15 cellular contexts compared by ENCODE assay signal in the genomic region with DNA sequence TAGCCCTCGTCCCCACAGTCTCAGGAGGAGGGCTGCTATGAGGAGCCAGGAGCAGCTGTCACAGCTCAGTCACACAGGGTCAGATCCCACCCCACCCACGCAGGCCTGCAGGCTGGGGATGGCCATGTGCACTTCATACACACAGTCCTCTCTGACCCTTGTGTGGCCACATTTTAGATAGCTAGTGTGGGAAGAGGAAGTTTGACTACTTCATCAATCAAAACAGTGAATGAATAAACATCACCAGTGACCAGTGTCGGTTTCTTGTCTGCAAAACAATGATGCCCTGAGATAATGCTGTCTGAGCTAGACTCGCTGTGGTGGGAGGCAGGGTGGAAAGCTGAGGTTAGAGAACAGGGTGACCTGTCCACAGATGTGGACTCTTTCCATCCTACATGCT.
A peak's percentile ranks its signal among the peaks of the same experiment; 100 is the strongest.
DNase-seq lines count a peak whose midpoint lies in the region; FAIRE-seq and TF ChIP-seq lines count a peak whose summit lies in the region.
"Had no signal": no experiment of that assay in that cellular context is flagged by ENCODE, and none has a peak within 500 bp of the region (broad histone marks: within the 10 kb centered on the region; RNA-seq: fewer than 3 reads in every experiment).

No MANE protein-coding gene starts in this region.

- no peak overlapping the region for H3K4me3 ChIP-seq in astrocyte of the spinal cord (ENCODE audit: low read depth, low read length)
- H3K4me3 ChIP-seq: esophagus squamous epithelium had no signal

- peak; percentile 89 for FAIRE-seq in GM12891 (lab: Jason Lieb, UNC)

- no peak for TF ChIP-seq CTCF in astrocyte of the spinal cord (IDR thresholded peaks at IDR 0.05; ENCODE audit: low read depth, low read length)

- in situ Hi-C loops in astrocyte of the spinal cord (cut with HindIII; ENCODE audit: low sequenced_read_pairs) = no loop called here

- no peak for DNase-seq in GM12891 (ENCODE audit: insufficient read length, low spot score)
- peak; percentile 18 for DNase-seq in astrocyte of the spinal cord (ENCODE audit: low read depth, low spot score)
- DNase-seq in left kidney (ENCODE audit: low read depth, low spot score) = peak; percentile 63
- DNase-seq in pons (ENCODE audit: low spot score) = peak; percentile 20
- DNase-seq in Kasumi-1 (lab: John Stamatoyannopoulos, UW) = no peak
- DNase-seq in activated CD4-positive, CD25-positive, alpha-beta regulatory T cell (lab: John Stamatoyannopoulos, UW) = no peak
- no peak for DNase-seq in T-helper 1 cell
- no peak for DNase-seq in activated naive CD4-positive, alpha-beta T cell (lab: John Stamatoyannopoulos, UW)
- DNase-seq: activated CD8-positive, alpha-beta T cell treated with anti-CD3 and anti-CD28 coated beads for 36 hours; amniotic stem cell; esophagus squamous epithelium; GOT3; hippocampal formation; KBM-7; NCI-H1417 had no signal

- no peak for TF ChIP-seq POLR2A in GM12891 (IDR thresholded peaks at IDR 0.05; ENCODE audit: low read depth, low read length)

TF ChIP-seq in GM12891, 5 proteins besides CTCF, POLR2A, EP300 and RAD21:
- TF ChIP-seq PAX5 (IDR thresholded peaks at IDR 0.05; ENCODE audit: insufficient read depth, low read length, severe bottlenecking) (no peak), POU2F2 (IDR thresholded peaks at IDR 0.05; ENCODE audit: low read depth, low read length) (no peak), POLR2AphosphoS5 (IDR thresholded peaks at IDR 0.05; ENCODE audit: low read depth, low read length) (no peak), SPI1 (IDR thresholded peaks at IDR 0.05; ENCODE audit: low read depth, low read length) (no peak), TAF1 (IDR thresholded peaks at IDR 0.05; ENCODE audit: low read depth, low read length) (no peak)

Comparison
In these comparisons a context has a peak if more than half of its experiments do, and no peak if none do; other contexts are left out.
1. DNase-seq: peak in astrocyte of the spinal cord (single experiment), left kidney (single experiment) and pons (single experiment); none in GM12891 (single experiment), Kasumi-1 (0 of 2), activated CD4-positive, CD25-positive, alpha-beta regulatory T cell (0 of 4), T-helper 1 cell (0 of 5) and activated naive CD4-positive, alpha-beta T cell (0 of 4).